10 cellular contexts compared by ENCODE assay signal in the genomic region with DNA sequence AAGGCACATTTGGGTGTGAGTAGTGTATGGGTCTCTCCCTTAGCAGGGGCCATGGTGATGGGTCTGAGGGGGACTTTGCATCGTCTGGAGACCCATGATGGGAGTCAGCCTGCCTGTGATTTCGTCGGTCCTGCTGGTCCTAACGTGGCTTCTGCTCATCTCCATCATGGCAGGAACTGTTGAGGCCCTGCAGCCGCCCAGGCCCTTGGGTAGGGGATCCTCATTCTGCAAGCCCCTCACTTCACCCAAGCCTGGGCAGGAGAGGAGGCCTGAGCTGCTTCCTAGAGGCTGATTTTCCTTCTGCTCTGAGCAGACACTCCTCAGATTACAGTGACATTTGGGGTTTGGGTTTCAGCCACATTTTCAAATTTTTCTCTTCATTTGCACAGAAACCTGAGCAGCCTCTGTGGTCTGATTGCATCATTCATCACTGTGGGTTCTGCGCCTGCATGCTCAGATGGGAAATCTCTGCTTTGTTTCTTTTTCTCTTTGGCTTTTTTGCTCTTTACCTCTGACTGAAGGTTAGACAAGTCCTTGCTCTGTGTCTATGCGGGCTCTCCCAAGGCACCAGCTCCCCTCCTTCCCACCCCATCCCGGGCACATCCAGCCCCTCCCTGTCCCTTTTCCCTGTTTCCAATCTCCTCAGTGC.
DNase-seq lines count a peak whose midpoint lies in the region; ATAC-seq and TF ChIP-seq lines count a peak whose summit lies in the region.
"Had no signal": no experiment of that assay in that cellular context is flagged by ENCODE, and none has a peak within 500 bp of the region (broad histone marks: within the 10 kb centered on the region; RNA-seq: fewer than 3 reads in every experiment).

No MANE protein-coding gene starts in this region.

- H3K4me3 ChIP-seq in MM.1S (ENCODE audit: low read length) = no peak overlapping the region
- H3K4me3 ChIP-seq in thymus (ENCODE audit: low read length) = no peak overlapping the region

- no peaks in the 10 kb centered on the region for H3K9me2 ChIP-seq in MM.1S (replicated peaks; ENCODE audit: insufficient read depth, low read length)

- H3F3A ChIP-seq in MM.1S (ENCODE audit: insufficient read depth, low read length) = no peaks in the 10 kb centered on the region

- H3K4me3 Mint-ChIP-seq in activated CD4-positive, alpha-beta T cell treated with anti-CD3 and anti-CD28 coated beads for 36 hours = peak overlapping the region; percentile 42

- ATAC-seq in activated CD4-positive, alpha-beta T cell treated with anti-CD3 and anti-CD28 coated beads for 36 hours = peak; percentile 81
- ATAC-seq in HG02588 (IDR thresholded peaks at IDR 0.05; ENCODE audit: unreplicated experiment) (peak; percentile 81), GM19324 (IDR thresholded peaks at IDR 0.05; ENCODE audit: low FRiP score, unreplicated experiment) (no peak)
- ATAC-seq: naive thymus-derived CD8-positive, alpha-beta T cell had no signal

- H3K4me2 ChIP-seq in MM.1S (ENCODE audit: low read depth, low read length) = peak overlapping the region; percentile 32; the same call in 1 of the 2 replicates

- no peaks in the 10 kb centered on the region for H3K79me2 ChIP-seq in MM.1S (ENCODE audit: low read length)

- H3K9ac ChIP-seq in MM.1S (ENCODE audit: low read length) = no peak overlapping the region

- POLR2A ChIA-PET in activated CD4-positive, alpha-beta T cell treated with anti-CD3 and anti-CD28 coated beads for 36 hours (lab: Charles Lee) = no interaction called here

- H3K9me3 ChIP-seq in MM.1S (replicated peaks; ENCODE audit: insufficient read depth, low read length) (no peaks in the 10 kb centered on the region), thymus (ENCODE audit: control insufficient read depth) (no peaks in the 10 kb centered on the region)

- H3K27me3 Mint-ChIP-seq in activated CD4-positive, alpha-beta T cell treated with anti-CD3 and anti-CD28 coated beads for 36 hours = peaks cover 2% of the 10 kb centered on the region

- H3K4me1 Mint-ChIP-seq in activated CD4-positive, alpha-beta T cell treated with anti-CD3 and anti-CD28 coated beads for 36 hours = peaks cover 18% of the 10 kb centered on the region

- no peak overlapping the region for H2AFZ ChIP-seq in MM.1S (ENCODE audit: low read length)

- H3K9me3 Mint-ChIP-seq in activated CD4-positive, alpha-beta T cell treated with anti-CD3 and anti-CD28 coated beads for 36 hours (ENCODE audit: low read depth) = no peaks in the 10 kb centered on the region
- H3K9me3 Mint-ChIP-seq: naive thymus-derived CD8-positive, alpha-beta T cell had no signal

- DNase-seq in activated CD4-positive, alpha-beta T cell treated with anti-CD3 and anti-CD28 coated beads for 36 hours = peak; percentile 72
- no peak for DNase-seq in activated CD4-positive, alpha-beta T cell treated with anti-CD3 and anti-CD28 coated beads for 1 hour
- DNase-seq in MM.1S = peak; percentile 50
- peak; percentile 33 for DNase-seq in cerebellum (ENCODE audit: low spot score)
- no peak for DNase-seq in SK-N-DZ (ENCODE audit: low spot score)

- no peaks in the 10 kb centered on the region for H3K27me3 ChIP-seq in MM.1S (replicated peaks; ENCODE audit: insufficient read depth, low read length)
- no peaks in the 10 kb centered on the region for H3K27me3 ChIP-seq in thymus (ENCODE audit: control insufficient read depth, insufficient read depth)

- CTCF ChIA-PET in activated CD4-positive, alpha-beta T cell treated with anti-CD3 and anti-CD28 coated beads for 36 hours (lab: Charles Lee) = interaction anchor here (0.6 kb wide), 1 partner anchor 15 kb away, joined by 3 read pairs; no protein-coding TSS in a partner anchor

- no peaks in the 10 kb centered on the region for H4K20me1 ChIP-seq in MM.1S (ENCODE audit: insufficient read depth, low read length)

- 74% methylated on average over 8 of the region's 8 CpGs for WGBS in thymus

- TF ChIP-seq CTCF in MM.1S (IDR thresholded peaks at IDR 0.05; ENCODE audit: low read length) = no peak

- peak overlapping the region; percentile 14; the same call in 1 of the 2 replicates for H3K27ac ChIP-seq in MM.1S (ENCODE audit: low read length)
- H3K27ac ChIP-seq in thymus (ENCODE audit: low read depth) = peak overlapping the region; percentile 50
- H3K27ac ChIP-seq: C4-2B had no signal

- intact Hi-C loops in activated CD4-positive, alpha-beta T cell treated with anti-CD3 and anti-CD28 coated beads for 36 hours (cut with DNase I, micrococcal nuclease) = loop anchor here in 1 of 2 experiments (5.0 kb wide), 2 partner anchors 87 to 302 kb away; no protein-coding TSS in a partner anchor

- H3K4me1 ChIP-seq in MM.1S (ENCODE audit: low read length) (peaks cover 16% of the 10 kb centered on the region), thymus (ENCODE audit: control insufficient read depth, insufficient read depth, low read length) (peaks cover 4% of the 10 kb centered on the region)

- no peaks in the 10 kb centered on the region for H3K36me3 Mint-ChIP-seq in activated CD4-positive, alpha-beta T cell treated with anti-CD3 and anti-CD28 coated beads for 36 hours (ENCODE audit: low read depth)
- H3K36me3 Mint-ChIP-seq: naive thymus-derived CD8-positive, alpha-beta T cell had no signal

- H3K36me3 ChIP-seq in MM.1S (replicated peaks; ENCODE audit: insufficient read depth, low read length) (no peaks in the 10 kb centered on the region), thymus (ENCODE audit: control insufficient read depth, insufficient read depth) (no peaks in the 10 kb centered on the region)

- peak overlapping the region; percentile 76 for H3K27ac Mint-ChIP-seq in activated CD4-positive, alpha-beta T cell treated with anti-CD3 and anti-CD28 coated beads for 36 hours
- H3K27ac Mint-ChIP-seq: naive thymus-derived CD8-positive, alpha-beta T cell had no signal

Comparison
In these comparisons a context has a peak if more than half of its experiments do, and no peak if none do; other contexts are left out.
1. DNase-seq: peak in activated CD4-positive, alpha-beta T cell treated with anti-CD3 and anti-CD28 coated beads for 36 hours (single experiment), MM.1S (single experiment) and cerebellum (single experiment); none in activated CD4-positive, alpha-beta T cell treated with anti-CD3 and anti-CD28 coated beads for 1 hour (single experiment) and SK-N-DZ (single experiment).